Comparison of ENCODE assay signal across 23 cellular contexts in the genomic region with DNA sequence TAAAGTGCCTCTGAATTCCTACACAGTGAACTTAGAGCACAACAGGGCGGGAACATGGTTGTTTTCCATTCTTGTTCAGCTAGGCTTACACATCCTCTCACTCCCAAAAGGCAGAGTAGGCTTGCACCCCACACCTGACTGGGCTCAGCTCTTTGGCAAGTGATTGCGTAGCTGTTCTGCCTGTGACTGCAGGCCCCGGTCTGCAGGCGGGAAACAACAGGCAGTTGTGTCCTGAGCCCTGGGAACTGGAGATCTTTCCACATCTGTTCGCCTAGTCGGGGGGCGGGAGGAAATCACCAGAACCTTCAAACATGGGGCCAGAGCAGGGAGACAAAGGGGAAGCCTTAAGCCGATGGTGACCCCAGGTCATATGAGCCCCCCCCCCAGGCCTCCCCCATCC.
DNase-seq lines count a peak whose midpoint lies in the region; ATAC-seq and TF ChIP-seq lines count a peak whose summit lies in the region.
"Had no signal": no experiment of that assay in that cellular context is flagged by ENCODE, and none has a peak within 500 bp of the region (broad histone marks: within the 10 kb centered on the region; RNA-seq: fewer than 3 reads in every experiment).

No MANE protein-coding gene starts in this region.

- intact Hi-C loops in left ventricle myocardium superior (cut with micrococcal nuclease): no loop called here
- intact Hi-C loops in ovary (cut with DNase I): loop anchor here in 2 of 4 donors (5.0 to 10.0 kb wide), 2 partner anchors 103 to 274 kb away; a partner anchor contains a TSS
- intact Hi-C loops in transverse colon (cut with DNase I; ENCODE audit: low total_unique reads): no loop called here

- H2AFZ ChIP-seq in GM23338: no peak overlapping the region; the same call in 1 of the 2 replicates

- no peak overlapping the region for H3K4me3 ChIP-seq in ovary
- no peak overlapping the region for H3K4me3 ChIP-seq in transverse colon
- no peak overlapping the region for H3K4me3 ChIP-seq in GM23338
- H3K4me3 ChIP-seq: adrenal gland, HAP-1, upper lobe of right lung had no signal

- H3K79me2 ChIP-seq in GM23338 (replicated peaks; ENCODE audit: insufficient read depth): no peaks in the 10 kb centered on the region

- H3K4me3 Mint-ChIP-seq in GM23338: no peak overlapping the region
- H3K4me3 Mint-ChIP-seq: activated CD4-positive, alpha-beta memory T cell treated with anti-CD3 and anti-CD28 coated beads for 36 hours; WTC11 had no signal

- in situ Hi-C loops in transverse colon (cut with MboI; ENCODE audit: low pct_ligation_motif_present in 1 of 4, low pct_unique_long_range_greater_than_20kb in 1 of 4, low sequenced_read_pairs in 3 of 4): no loop called here

- no peaks in the 10 kb centered on the region for H3K36me3 ChIP-seq in ovary
- H3K36me3 ChIP-seq in transverse colon: no peaks in the 10 kb centered on the region
- H3K36me3 ChIP-seq in GM23338 (ENCODE audit: insufficient read depth): no peaks in the 10 kb centered on the region
- H3K36me3 ChIP-seq: adrenal gland, HAP-1, upper lobe of right lung had no signal

- peaks cover 40% of the 10 kb centered on the region for H3K4me1 ChIP-seq in ovary (ENCODE audit: insufficient read depth)
- H3K4me1 ChIP-seq in transverse colon: peaks cover 22 to 61% (median 36%) of the 10 kb centered on the region in 4 donors
- H3K4me1 ChIP-seq in GM23338 (ENCODE audit: insufficient read depth): peaks cover 15% of the 10 kb centered on the region
- H3K4me1 ChIP-seq: HAP-1 had no signal

- no peak overlapping the region for H3K27ac Mint-ChIP-seq in GM23338
- H3K27ac Mint-ChIP-seq: activated CD4-positive, alpha-beta memory T cell treated with anti-CD3 and anti-CD28 coated beads for 36 hours; WTC11 had no signal

- H3K27me3 ChIP-seq in ovary (no peaks in the 10 kb centered on the region), transverse colon (no peaks in the 10 kb centered on the region), GM23338 (ENCODE audit: insufficient read depth) (no peaks in the 10 kb centered on the region)
- H3K27me3 ChIP-seq: adrenal gland, upper lobe of right lung had no signal

- DNase-seq in DMS 273 (lab: John Stamatoyannopoulos, UW; ENCODE audit: unreplicated experiment): peak; percentile 12
- no peak for DNase-seq in DMS 273 treated with DMSO at 0.1 percent for 48 hours (lab: John Stamatoyannopoulos, UW)
- no peak for DNase-seq in left ventricle myocardium superior
- DNase-seq in ovary: no peak
- DNase-seq in transverse colon: no peak
- no peak for DNase-seq in NCI-H2227 (lab: John Stamatoyannopoulos, UW; ENCODE audit: unreplicated experiment)
- no peak for DNase-seq in NCI-H2081 (lab: John Stamatoyannopoulos, UW)
- DNase-seq in GM23338 (ENCODE audit: low spot score): no peak
- DNase-seq: activated CD4-positive, alpha-beta memory T cell treated with anti-CD3 and anti-CD28 coated beads for 36 hours; AML-193; central memory CD4-positive, alpha-beta T cell; DND-41; Karpas-422; NCI-H1092; NCI-H2081 treated with DMSO at 0.1 percent for 48 hours; NCI-H510A; retina; stimulated activated naive CD4-positive, alpha-beta T cell; upper lobe of right lung had no signal

- no peak for TF ChIP-seq EP300 in ovary (IDR thresholded peaks at IDR 0.05)
- no peak for TF ChIP-seq EP300 in transverse colon (IDR thresholded peaks at IDR 0.05; ENCODE audit: low read depth)

- H3F3A ChIP-seq in GM23338 (replicated peaks; ENCODE audit: low read depth): no peaks in the 10 kb centered on the region

- H3K9me3 Mint-ChIP-seq in GM23338: no peaks in the 10 kb centered on the region
- H3K9me3 Mint-ChIP-seq: activated CD4-positive, alpha-beta memory T cell treated with anti-CD3 and anti-CD28 coated beads for 36 hours; WTC11 had no signal

- H3K9me3 ChIP-seq in ovary: no peaks in the 10 kb centered on the region
- no peaks in the 10 kb centered on the region for H3K9me3 ChIP-seq in transverse colon
- H3K9me3 ChIP-seq: adrenal gland, HAP-1, upper lobe of right lung had no signal

- no peaks in the 10 kb centered on the region for H3K36me3 Mint-ChIP-seq in GM23338 (ENCODE audit: low read depth)
- H3K36me3 Mint-ChIP-seq: activated CD4-positive, alpha-beta memory T cell treated with anti-CD3 and anti-CD28 coated beads for 36 hours; WTC11 had no signal

- ATAC-seq in left ventricle myocardium superior (peak; percentile 47), GM23338 (no peak)
- ATAC-seq: upper lobe of right lung, WTC11 had no signal

- TF ChIP-seq CTCF in ovary (IDR thresholded peaks at IDR 0.05) (no peak), transverse colon (IDR thresholded peaks at IDR 0.05) (no peak), GM23338 (conservative IDR thresholded peaks at IDR 0.05; ENCODE audit: low read depth in 2 of 2) (no peak)

- H3K9me2 ChIP-seq in GM23338 (ENCODE audit: insufficient read depth): peaks cover 13% of the 10 kb centered on the region

- peaks cover 38% of the 10 kb centered on the region for H3K4me1 Mint-ChIP-seq in GM23338

- no peaks in the 10 kb centered on the region for H4K20me1 ChIP-seq in GM23338 (replicated peaks; ENCODE audit: insufficient read depth)

- H3K4me2 ChIP-seq in GM23338: no peak overlapping the region

- no peak for TF ChIP-seq POLR2A in ovary (IDR thresholded peaks at IDR 0.05)
- no peak for TF ChIP-seq POLR2A in transverse colon (IDR thresholded peaks at IDR 0.05)

- WGBS in ovary, 3 donors: 52 to 67% (median 61%) methylated on average over 8 of the region's 8 CpGs
- 97% methylated on average over 8 of the region's 8 CpGs; no CpG with 5 or more reads in 1 of the 2 donors for WGBS in transverse colon (ENCODE audit: low coverage in 1 of 2), 2 donors

- H3K27me3 Mint-ChIP-seq in GM23338 (ENCODE audit: insufficient read depth, low read depth, poor library complexity): peaks cover 4% of the 10 kb centered on the region
- H3K27me3 Mint-ChIP-seq: activated CD4-positive, alpha-beta memory T cell treated with anti-CD3 and anti-CD28 coated beads for 36 hours had no signal

- H3K27ac ChIP-seq in ovary (peak overlapping the region; percentile 51 to 75), transverse colon (peak overlapping the region in 3 of 4 donors; percentile 61 to 75 (median 70)), GM23338 (ENCODE audit: low read depth) (no peak overlapping the region)
- H3K27ac ChIP-seq: 22Rv1, upper lobe of right lung had no signal

TF ChIP-seq in GM23338, 12 proteins besides CTCF, POLR2A, EP300 and RAD21 (continues in another document):
- TF ChIP-seq, protein P1, sequence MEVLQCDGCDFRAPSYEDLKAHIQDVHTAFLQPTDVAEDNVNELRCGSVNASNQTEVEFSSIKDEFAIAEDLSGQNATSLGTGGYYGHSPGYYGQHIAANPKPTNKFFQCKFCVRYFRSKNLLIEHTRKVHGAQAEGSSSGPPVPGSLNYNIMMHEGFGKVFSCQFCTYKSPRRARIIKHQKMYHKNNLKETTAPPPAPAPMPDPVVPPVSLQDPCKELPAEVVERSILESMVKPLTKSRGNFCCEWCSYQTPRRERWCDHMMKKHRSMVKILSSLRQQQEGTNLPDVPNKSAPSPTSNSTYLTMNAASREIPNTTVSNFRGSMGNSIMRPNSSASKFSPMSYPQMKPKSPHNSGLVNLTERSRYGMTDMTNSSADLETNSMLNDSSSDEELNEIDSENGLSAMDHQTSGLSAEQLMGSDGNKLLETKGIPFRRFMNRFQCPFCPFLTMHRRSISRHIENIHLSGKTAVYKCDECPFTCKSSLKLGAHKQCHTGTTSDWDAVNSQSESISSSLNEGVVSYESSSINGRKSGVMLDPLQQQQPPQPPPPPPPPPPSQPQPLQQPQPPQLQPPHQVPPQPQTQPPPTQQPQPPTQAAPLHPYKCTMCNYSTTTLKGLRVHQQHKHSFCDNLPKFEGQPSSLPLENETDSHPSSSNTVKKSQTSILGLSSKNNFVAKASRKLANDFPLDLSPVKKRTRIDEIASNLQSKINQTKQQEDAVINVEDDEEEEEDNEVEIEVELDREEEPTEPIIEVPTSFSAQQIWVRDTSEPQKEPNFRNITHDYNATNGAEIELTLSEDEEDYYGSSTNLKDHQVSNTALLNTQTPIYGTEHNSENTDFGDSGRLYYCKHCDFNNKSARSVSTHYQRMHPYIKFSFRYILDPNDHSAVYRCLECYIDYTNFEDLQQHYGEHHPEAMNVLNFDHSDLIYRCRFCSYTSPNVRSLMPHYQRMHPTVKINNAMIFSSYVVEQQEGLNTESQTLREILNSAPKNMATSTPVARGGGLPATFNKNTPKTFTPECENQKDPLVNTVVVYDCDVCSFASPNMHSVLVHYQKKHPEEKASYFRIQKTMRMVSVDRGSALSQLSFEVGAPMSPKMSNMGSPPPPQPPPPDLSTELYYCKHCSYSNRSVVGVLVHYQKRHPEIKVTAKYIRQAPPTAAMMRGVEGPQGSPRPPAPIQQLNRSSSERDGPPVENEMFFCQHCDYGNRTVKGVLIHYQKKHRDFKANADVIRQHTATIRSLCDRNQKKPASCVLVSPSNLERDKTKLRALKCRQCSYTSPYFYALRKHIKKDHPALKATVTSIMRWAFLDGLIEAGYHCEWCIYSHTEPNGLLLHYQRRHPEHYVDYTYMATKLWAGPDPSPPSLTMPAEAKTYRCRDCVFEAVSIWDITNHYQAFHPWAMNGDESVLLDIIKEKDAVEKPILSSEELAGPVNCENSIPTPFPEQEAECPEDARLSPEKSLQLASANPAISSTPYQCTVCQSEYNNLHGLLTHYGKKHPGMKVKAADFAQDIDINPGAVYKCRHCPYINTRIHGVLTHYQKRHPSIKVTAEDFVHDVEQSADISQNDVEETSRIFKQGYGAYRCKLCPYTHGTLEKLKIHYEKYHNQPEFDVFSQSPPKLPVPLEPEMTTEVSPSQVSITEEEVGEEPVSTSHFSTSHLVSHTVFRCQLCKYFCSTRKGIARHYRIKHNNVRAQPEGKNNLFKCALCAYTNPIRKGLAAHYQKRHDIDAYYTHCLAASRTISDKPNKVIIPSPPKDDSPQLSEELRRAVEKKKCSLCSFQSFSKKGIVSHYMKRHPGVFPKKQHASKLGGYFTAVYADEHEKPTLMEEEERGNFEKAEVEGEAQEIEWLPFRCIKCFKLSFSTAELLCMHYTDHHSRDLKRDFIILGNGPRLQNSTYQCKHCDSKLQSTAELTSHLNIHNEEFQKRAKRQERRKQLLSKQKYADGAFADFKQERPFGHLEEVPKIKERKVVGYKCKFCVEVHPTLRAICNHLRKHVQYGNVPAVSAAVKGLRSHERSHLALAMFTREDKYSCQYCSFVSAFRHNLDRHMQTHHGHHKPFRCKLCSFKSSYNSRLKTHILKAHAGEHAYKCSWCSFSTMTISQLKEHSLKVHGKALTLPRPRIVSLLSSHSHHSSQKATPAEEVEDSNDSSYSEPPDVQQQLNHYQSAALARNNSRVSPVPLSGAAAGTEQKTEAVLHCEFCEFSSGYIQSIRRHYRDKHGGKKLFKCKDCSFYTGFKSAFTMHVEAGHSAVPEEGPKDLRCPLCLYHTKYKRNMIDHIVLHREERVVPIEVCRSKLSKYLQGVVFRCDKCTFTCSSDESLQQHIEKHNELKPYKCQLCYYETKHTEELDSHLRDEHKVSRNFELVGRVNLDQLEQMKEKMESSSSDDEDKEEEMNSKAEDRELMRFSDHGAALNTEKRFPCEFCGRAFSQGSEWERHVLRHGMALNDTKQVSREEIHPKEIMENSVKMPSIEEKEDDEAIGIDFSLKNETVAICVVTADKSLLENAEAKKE (CRISPR knock-in tag; IDR thresholded peaks at IDR 0.05): no peak
